In genomic region chr14:63204407-63205280, GRCh38 we compare ENCODE assay signal across 8 cellular contexts. TPM values are rescaled to one million over a fixed set of nuclear protein-coding genes. Genes with fewer than 3 reads are reported as not detected.
DNase-seq lines count a peak whose midpoint lies in the region; ATAC-seq and TF ChIP-seq lines count a peak whose summit lies in the region.

RHOJ (plus strand) TSS chr14:63204443; CDS start chr14:63204870, 427 bp downstream.

- TF ChIP-seq CTCF in endothelial cell (IDR thresholded peaks at IDR 0.05; ENCODE audit: unreplicated experiment), result no peak

- H3K27me3 Mint-ChIP-seq in endothelial cell (ENCODE audit: unreplicated experiment), result no peaks in the 10 kb centered on the region

- no peaks in the 10 kb centered on the region for H3K9me3 Mint-ChIP-seq in endothelial cell (ENCODE audit: unreplicated experiment)

- peak; percentile 34 to 67 for DNase-seq in NCI-H2081 (lab: John Stamatoyannopoulos, UW)
- no peak for DNase-seq in NCI-H2081 treated with DMSO at 0.1 percent for 48 hours (lab: John Stamatoyannopoulos, UW)
- peak; percentile 33 for DNase-seq in endothelial cell (ENCODE audit: low spot score)
- no peak for DNase-seq in mucosa of gallbladder (ENCODE audit: low spot score)
- DNase-seq in epidermal melanocyte (ENCODE audit: insufficient read length, low spot score), result no peak
- no peak for DNase-seq in activated effector memory CD4-positive, alpha-beta T cell treated with Interleukin-2 at 50 U/mL for 16 hours

- no peak for ATAC-seq in HG03135 (IDR thresholded peaks at IDR 0.05; ENCODE audit: unreplicated experiment)
- no peak for ATAC-seq in HG03095 (IDR thresholded peaks at IDR 0.05; ENCODE audit: unreplicated experiment)

- peaks cover 22% of the 10 kb centered on the region for H3K4me1 Mint-ChIP-seq in endothelial cell (ENCODE audit: unreplicated experiment)

- no peak within 1 kb of the TSS for H3K4me3 Mint-ChIP-seq in endothelial cell (ENCODE audit: unreplicated experiment)

- no peak within 1 kb of the TSS for H3K27ac Mint-ChIP-seq in endothelial cell (ENCODE audit: unreplicated experiment)

- peaks cover 4% of the 10 kb centered on the region for H3K36me3 Mint-ChIP-seq in endothelial cell (ENCODE audit: low read depth, unreplicated experiment)

RNA-seq across cellular contexts. Expression of gene RHOJ, which starts in this region (rescaled TPM):
- total RNA-seq in endothelial cell (ENCODE audit: unreplicated experiment), result 266 TPM
- total RNA-seq in mucosa of gallbladder, result 10.4 TPM

Comparison
In these comparisons a context has a peak if more than half of its experiments do, and no peak if none do; other contexts are left out.
1. RNA of gene RHOJ (total RNA-seq): 266 TPM in endothelial cell (single experiment); 10.4 TPM in mucosa of gallbladder (single experiment); every median in the first group is over 10 times any median in the second.
2. DNase-seq: peak in NCI-H2081 (2 of 2) and endothelial cell (single experiment); none in NCI-H2081 treated with DMSO at 0.1 percent for 48 hours (single experiment), mucosa of gallbladder (single experiment), epidermal melanocyte (single experiment) and activated effector memory CD4-positive, alpha-beta T cell treated with Interleukin-2 at 50 U/mL for 16 hours (single experiment).